ENCODE assay signal across 9 cellular contexts in the genomic region with DNA sequence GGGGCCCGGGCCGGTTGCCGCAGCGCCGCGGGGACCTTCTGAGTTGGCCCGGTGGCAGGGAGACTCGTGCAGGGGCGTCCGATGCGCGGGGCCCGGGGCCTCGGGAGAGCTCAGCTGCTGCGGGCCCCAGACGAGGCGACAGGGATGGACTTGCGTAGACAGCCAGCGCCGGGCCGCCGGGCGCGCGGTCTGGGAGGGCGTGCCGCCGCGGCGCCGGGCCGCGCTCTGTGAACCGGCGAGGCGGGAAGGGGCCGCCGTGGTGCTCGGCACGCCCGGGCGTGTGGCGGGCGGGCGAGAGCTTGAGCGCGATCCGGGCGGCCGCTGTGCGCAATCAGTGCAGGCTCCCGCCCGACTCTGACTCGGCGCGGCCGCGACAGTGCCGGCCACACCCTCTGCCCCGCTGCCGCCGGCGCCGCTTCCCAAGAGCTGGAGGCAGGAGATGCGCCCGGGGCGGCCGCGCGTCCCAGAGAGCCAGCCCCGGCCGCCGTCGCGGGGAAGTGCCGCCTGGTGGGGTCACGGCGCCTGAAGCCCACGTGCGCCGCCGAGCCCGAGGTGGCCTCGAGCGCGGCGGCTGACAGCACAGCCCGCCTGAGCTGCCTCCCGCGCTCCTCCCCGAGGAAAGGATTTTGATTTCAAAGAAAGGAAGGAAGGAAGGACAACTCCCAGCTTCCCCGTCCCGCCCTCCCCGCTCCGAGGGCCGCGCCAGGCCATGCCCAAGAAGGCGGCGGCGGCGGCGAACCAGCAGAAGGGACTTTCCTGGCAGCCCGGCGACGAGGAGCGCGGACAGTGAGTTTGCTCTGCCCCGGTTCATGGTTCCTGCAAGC. TPM values are rescaled to one million over a fixed set of nuclear protein-coding genes. Genes with fewer than 3 reads are reported as not detected.
DNase-seq lines count a peak whose midpoint lies in the region; ATAC-seq, FAIRE-seq and TF ChIP-seq lines count a peak whose summit lies in the region.
"Had no signal": no experiment of that assay in that cellular context is flagged by ENCODE, and none has a peak within 500 bp of the region (broad histone marks: within the 10 kb centered on the region; RNA-seq: fewer than 3 reads in every experiment).

No MANE protein-coding gene starts in this region.

- intact Hi-C loops in colonic mucosa (cut with DNase I) (no loop called here), HepG2 (cut with micrococcal nuclease; ENCODE audit: unreplicated experiment) (no loop called here)

- H3K4me3 ChIP-seq in GM08714 (ENCODE audit: low read length) (peak overlapping the region; percentile 91), colonic mucosa (peak overlapping the region; percentile 69), HepG2 (replicated peaks in 1 of 3; ENCODE audit: insufficient read depth in 1 of 3, low read depth in 2 of 3, low read length in 3 of 3) (peak overlapping the region; percentile 76 to 92 (median 88))

- TF ChIP-seq CTCF in colonic mucosa (IDR thresholded peaks at IDR 0.05) (no peak), HepG2 (CRISPR knock-in tag; IDR thresholded peaks at IDR 0.05) (no peak)

- no peak for TF ChIP-seq EP300 in HepG2 (IDR thresholded peaks at IDR 0.05; ENCODE audit: low read depth in 2 of 2, low read length in 2 of 2)
- TF ChIP-seq EP300 in HepG2 (CRISPR knock-in tag; IDR thresholded peaks at IDR 0.05; ENCODE audit: borderline replicate concordance): no peak

- peak; percentile 9; the same call in 1 of the 2 replicates for TF ChIP-seq RAD21 in HepG2 (CRISPR knock-in tag; IDR thresholded peaks at IDR 0.05)

- no peaks in the 10 kb centered on the region for H3K79me2 ChIP-seq in HepG2 (ENCODE audit: insufficient read depth, low read length)

- peak overlapping the region; percentile 79 for H3K4me2 ChIP-seq in HepG2 (ENCODE audit: low read depth, low read length)

- CTCF ChIA-PET in HepG2 (lab: Yijun Ruan, JAX; ENCODE audit: low intra/inter-chr PET ratio, low total read pairs): no interaction called here

- H3K36me3 ChIP-seq in colonic mucosa (no peaks in the 10 kb centered on the region), HepG2 (replicated peaks in 1 of 2; ENCODE audit: control insufficient read depth in 1 of 2, insufficient read depth in 2 of 2, low read length in 2 of 2) (no peaks in the 10 kb centered on the region; a peak in 1 of 5 replicates)

- 46% methylated on average over 13 of the region's 108 CpGs for WGBS in HepG2 (ENCODE audit: low lambda C conversion rate)

- no peaks in the 10 kb centered on the region for H3K27me3 ChIP-seq in colonic mucosa
- H3K27me3 ChIP-seq in HepG2 (ENCODE audit: control insufficient read depth in 1 of 2, insufficient read depth in 2 of 2, low read length in 2 of 2): no peaks in the 10 kb centered on the region

- peaks cover 11% of the 10 kb centered on the region for H3K4me1 ChIP-seq in colonic mucosa
- H3K4me1 ChIP-seq in HepG2 (ENCODE audit: insufficient read depth, low read length): peaks cover 40% of the 10 kb centered on the region

- H2AFZ ChIP-seq in HepG2 (ENCODE audit: low read length): no peak overlapping the region

- H3K27ac ChIP-seq in colonic mucosa: peak overlapping the region; percentile 99
- H3K27ac ChIP-seq in HepG2 (ENCODE audit: extremely low read length, insufficient read depth, low read length): peak overlapping the region; percentile 84

- H3K9me3 ChIP-seq in colonic mucosa (no peaks in the 10 kb centered on the region), HepG2 (ENCODE audit: low read length) (no peaks in the 10 kb centered on the region)

- peak overlapping the region; percentile 99 for H3K9ac ChIP-seq in colonic mucosa (ENCODE audit: low read depth in 2 of 2, low read length in 2 of 2)
- peak overlapping the region; percentile 86 for H3K9ac ChIP-seq in HepG2 (ENCODE audit: insufficient read depth, low read depth, low read length)

- TSS peak; percentile 62 for BruUV-seq in HepG2 (replicated peaks; lab: Mats Ljungman, UMichigan)

- ATAC-seq in GM21576 (IDR thresholded peaks at IDR 0.05; ENCODE audit: unreplicated experiment): peak; percentile 27
- ATAC-seq in HepG2: peak; percentile 77

- no peak for TF ChIP-seq POLR2A in HepG2 (IDR thresholded peaks at IDR 0.05; ENCODE audit: insufficient read depth in 1 of 2, low read depth in 2 of 2, low read length in 2 of 2)

- DNase-seq in HuH-7.5 (ENCODE audit: low spot score) (peak; percentile 75), colonic mucosa (peak; percentile 68), HepG2 (ENCODE audit: low spot score) (no peak), middle frontal gyrus (ENCODE audit: extremely low spot score, low spot score) (no peak)
- DNase-seq in activated CD4-positive, CD25-positive, alpha-beta regulatory T cell treated with anti-CD3 and anti-CD28 coated beads, Interleukin-2, amount 50 U/mL, for 16 hours (ENCODE audit: low read depth, low spot score): peak; percentile 13
- DNase-seq in stimulated activated CD8-positive, alpha-beta memory T cell treated with anti-CD3 and anti-CD28 coated beads, Interleukin-12 subunit alpha, Interleukin-12 subunit beta, amount 100 ng/mL, for 4 hours (ENCODE audit: low read depth): peak; percentile 45

- POLR2A ChIA-PET in HepG2 (lab: Yijun Ruan, JAX): interaction anchor here (0.9 to 1.7 kb wide), 4 partner anchors 10 to 162 kb away, joined by 3 to 10 read pairs (median 5); no protein-coding TSS in a partner anchor

- in situ Hi-C loops in HepG2 (cut with HindIII; ENCODE audit: extremely low pct_ligation_motif_present, low pct_unique_long_range_greater_than_20kb): no loop called here

- H4K20me1 ChIP-seq in HepG2 (ENCODE audit: insufficient read depth, low read length): no peaks in the 10 kb centered on the region; the same call in 1 of the 2 replicates

- no peak for FAIRE-seq in HepG2 (lab: Jason Lieb, UNC)
- FAIRE-seq: islet of Langerhans had no signal

RNA-seq across cellular contexts. Expression of a gene that starts 0.7 kb away (rescaled TPM):
- total RNA-seq in colonic mucosa: 10 to 100 TPM; 28.5 to 33.3 TPM
- total RNA-seq in HepG2 (2016; rRNA removed; fragmentation: Illumina TruSeq; extraction: Trizol): 4.6 and 5.3 TPM in 2 replicates
- total RNA-seq in HepG2 (2016; cell fraction: cytosol; rRNA removed; fragmentation: Illumina TruSeq; extraction: Trizol; ENCODE audit: low read depth): 0.81 and 0.88 TPM in 2 replicates
- 3.8 and 5.0 TPM in 2 replicates for total RNA-seq in HepG2 (2016; cell fraction: insoluble cytoplasmic fraction; rRNA removed; fragmentation: Illumina TruSeq; extraction: Trizol)
- 2.9 and 3.4 TPM in 2 replicates for total RNA-seq in HepG2 (2016; cell fraction: membrane; rRNA removed; fragmentation: Illumina TruSeq; extraction: Trizol)
- total RNA-seq in HepG2 (2016; cell fraction: nucleus; rRNA removed; fragmentation: Illumina TruSeq; extraction: Trizol): 4.2 and 4.3 TPM in 2 replicates
- polyA plus RNA-seq in HepG2 (2011; rRNA removed): 3.4 and 4.7 TPM in 2 replicates
- 3.7 and 6.6 TPM in 2 replicates for polyA plus RNA-seq in HepG2 (2011; cell fraction: cytosol; rRNA removed)
- 4.0 and 4.6 TPM in 2 replicates for polyA plus RNA-seq in HepG2 (2011; cell fraction: nucleus; rRNA removed)
- polyA plus RNA-seq in HepG2 (2012): 3.5 and 4.5 TPM in 2 replicates
- polyA plus RNA-seq in HepG2 (2016; cell fraction: cytosol; fragmentation: Illumina TruSeq; extraction: Trizol; ENCODE audit: low read depth): 0.63 and 0.80 TPM in 2 replicates
- 6.0 and 6.7 TPM in 2 replicates for polyA plus RNA-seq in HepG2 (2016; cell fraction: insoluble cytoplasmic fraction; fragmentation: Illumina TruSeq; extraction: Trizol; ENCODE audit: low read depth)
- polyA plus RNA-seq in HepG2 (2016; cell fraction: membrane; fragmentation: Illumina TruSeq; extraction: Trizol; ENCODE audit: low read depth): 3.0 and 3.5 TPM in 2 replicates
- polyA plus RNA-seq in HepG2 (2016; cell fraction: nucleus; fragmentation: Illumina TruSeq; extraction: Trizol; ENCODE audit: insufficient read depth, low read depth): 5.2 and 5.5 TPM in 2 replicates
- polyA minus RNA-seq in HepG2 (2011; rRNA and poly(A)+ RNA removed; ENCODE audit: low replicate concordance): 8.0 and 12.3 TPM in 2 replicates
- polyA minus RNA-seq in HepG2 (2011; cell fraction: cytosol; rRNA and poly(A)+ RNA removed): 6.8 and 6.9 TPM in 2 replicates
- polyA minus RNA-seq in HepG2 (2011; cell fraction: nucleus; rRNA and poly(A)+ RNA removed): 6.1 and 7.1 TPM in 2 replicates

RNA-seq across cellular contexts. Expression of a gene that starts 11.8 kb away (rescaled TPM):
- total RNA-seq in colonic mucosa: 10 to 100 TPM; 20.4 to 26.1 TPM
- total RNA-seq in HepG2 (2016; rRNA removed; fragmentation: Illumina TruSeq; extraction: Trizol): 24.9 and 46.2 TPM in 2 replicates
- 6.0 and 7.2 TPM in 2 replicates for total RNA-seq in HepG2 (2016; cell fraction: cytosol; rRNA removed; fragmentation: Illumina TruSeq; extraction: Trizol; ENCODE audit: low read depth)
- 24.0 and 45.8 TPM in 2 replicates for total RNA-seq in HepG2 (2016; cell fraction: insoluble cytoplasmic fraction; rRNA removed; fragmentation: Illumina TruSeq; extraction: Trizol)
- total RNA-seq in HepG2 (2016; cell fraction: membrane; rRNA removed; fragmentation: Illumina TruSeq; extraction: Trizol): 11.5 and 12.8 TPM in 2 replicates
- 41.1 and 48.6 TPM in 2 replicates for total RNA-seq in HepG2 (2016; cell fraction: nucleus; rRNA removed; fragmentation: Illumina TruSeq; extraction: Trizol)
- polyA plus RNA-seq in HepG2 (2011; rRNA removed): 15.6 and 18.0 TPM in 2 replicates
- polyA plus RNA-seq in HepG2 (2011; cell fraction: cytosol; rRNA removed): 13.8 and 19.5 TPM in 2 replicates
- polyA plus RNA-seq in HepG2 (2011; cell fraction: nucleus; rRNA removed): 8.5 and 10.8 TPM in 2 replicates
- polyA plus RNA-seq in HepG2 (2012): 29.6 and 30.4 TPM in 2 replicates
- polyA plus RNA-seq in HepG2 (2016; cell fraction: cytosol; fragmentation: Illumina TruSeq; extraction: Trizol; ENCODE audit: low read depth): 4.9 and 5.0 TPM in 2 replicates
- polyA plus RNA-seq in HepG2 (2016; cell fraction: insoluble cytoplasmic fraction; fragmentation: Illumina TruSeq; extraction: Trizol; ENCODE audit: low read depth): 28.6 and 28.9 TPM in 2 replicates
- 9.0 and 9.2 TPM in 2 replicates for polyA plus RNA-seq in HepG2 (2016; cell fraction: membrane; fragmentation: Illumina TruSeq; extraction: Trizol; ENCODE audit: low read depth)
- 72.4 and 79.7 TPM in 2 replicates for polyA plus RNA-seq in HepG2 (2016; cell fraction: nucleus; fragmentation: Illumina TruSeq; extraction: Trizol; ENCODE audit: insufficient read depth, low read depth)
- polyA minus RNA-seq in HepG2 (2011; rRNA and poly(A)+ RNA removed; ENCODE audit: low replicate concordance): 9.9 and 11.1 TPM in 2 replicates
- polyA minus RNA-seq in HepG2 (2011; cell fraction: cytosol; rRNA and poly(A)+ RNA removed): 14.4 and 18.5 TPM in 2 replicates
- polyA minus RNA-seq in HepG2 (2011; cell fraction: nucleus; rRNA and poly(A)+ RNA removed): 20.6 and 20.8 TPM in 2 replicates

Comparison
In these comparisons a context has a peak if more than half of its experiments do, and no peak if none do; other contexts are left out.
1. DNase-seq: peak in HuH-7.5 (single experiment), activated CD4-positive, CD25-positive, alpha-beta regulatory T cell treated with anti-CD3 and anti-CD28 coated beads, Interleukin-2, amount 50 U/mL, for 16 hours (single experiment), colonic mucosa (single experiment) and stimulated activated CD8-positive, alpha-beta memory T cell treated with anti-CD3 and anti-CD28 coated beads, Interleukin-12 subunit alpha, Interleukin-12 subunit beta, amount 100 ng/mL, for 4 hours (single experiment); none in HepG2 (single experiment) and middle frontal gyrus (single experiment).
2. Peak in every context shown above with its lines, with median percentiles within 50 percentile points of each other: H3K4me3 ChIP-seq.